In genomic region chr5:125044491-125045282, GRCh38 we compare ENCODE assay signal across 13 cellular contexts.
DNase-seq lines count a peak whose midpoint lies in the region; ATAC-seq and TF ChIP-seq lines count a peak whose summit lies in the region.
"Had no signal": no experiment of that assay in that cellular context is flagged by ENCODE, and none has a peak within 500 bp of the region (broad histone marks: within the 10 kb centered on the region; RNA-seq: fewer than 3 reads in every experiment).

No MANE protein-coding gene starts in this region.

- H3K4me2 ChIP-seq in GM23338 (no peak overlapping the region), trophoblast cell (ENCODE audit: low read length) (no peak overlapping the region)

- no peak overlapping the region for H3K18ac ChIP-seq in trophoblast cell (ENCODE audit: low read length)

- no peak overlapping the region for H2AK5ac ChIP-seq in trophoblast cell (ENCODE audit: low read length)

- H3K27ac Mint-ChIP-seq in GM23338: no peak overlapping the region
- H3K27ac Mint-ChIP-seq in glutamatergic neuron (ENCODE audit: unreplicated experiment): peak overlapping the region; percentile 60

- no peaks in the 10 kb centered on the region for H3K9me2 ChIP-seq in GM23338 (ENCODE audit: insufficient read depth)

- H3K36me3 ChIP-seq in GM23338 (ENCODE audit: insufficient read depth) (no peaks in the 10 kb centered on the region), adipocyte (ENCODE audit: control insufficient read depth, insufficient read depth, low read length, severe bottlenecking) (no peaks in the 10 kb centered on the region), trophoblast cell (ENCODE audit: control insufficient read depth in 1 of 2, insufficient read depth in 2 of 2, low read length in 2 of 2) (no peaks in the 10 kb centered on the region)
- H3K36me3 ChIP-seq: BLaER1 treated with 17β-estradiol and CSF1 and Interleukin-3, amounts not matched to agents 10 nM and 100 nM had no signal

- 0 out of 2 replicates have a peak, but pooled peaks cover 2% of the 10 kb centered on the region for H3F3A ChIP-seq in GM23338 (replicated peaks; ENCODE audit: low read depth)

- no peaks in the 10 kb centered on the region for H3K79me1 ChIP-seq in trophoblast cell (ENCODE audit: low read length)

- H3K27me3 ChIP-seq in GM23338 (ENCODE audit: insufficient read depth) (no peaks in the 10 kb centered on the region), adipocyte (replicated peaks; ENCODE audit: control insufficient read depth, insufficient read depth, low read length) (no peaks in the 10 kb centered on the region), trophoblast cell (ENCODE audit: insufficient read depth, low read length) (no peaks in the 10 kb centered on the region)
- H3K27me3 ChIP-seq: BLaER1 treated with 17β-estradiol and CSF1 and Interleukin-3, amounts not matched to agents 10 nM and 100 nM had no signal

- H2BK12ac ChIP-seq in trophoblast cell (ENCODE audit: low read length): no peak overlapping the region

- H3K4me1 ChIP-seq in GM23338 (ENCODE audit: insufficient read depth): peaks cover 46% of the 10 kb centered on the region
- H3K4me1 ChIP-seq in adipocyte (ENCODE audit: control insufficient read depth, insufficient read depth, low read length): peaks cover 25% of the 10 kb centered on the region
- peaks cover 0 to 2% of the 10 kb centered on the region in 2 experiments for H3K4me1 ChIP-seq in trophoblast cell (ENCODE audit: control insufficient read depth in 1 of 2, insufficient read depth in 2 of 2, low read length in 2 of 2)

- no peak overlapping the region for H4K8ac ChIP-seq in trophoblast cell (ENCODE audit: low read depth, low read length)

- peak overlapping the region; percentile 21; the same call in 1 of the 2 replicates for H2AFZ ChIP-seq in GM23338
- no peak overlapping the region for H2AFZ ChIP-seq in trophoblast cell (ENCODE audit: insufficient read depth, low read length, poor library complexity)

- no peak overlapping the region for H3K9ac ChIP-seq in adipocyte (ENCODE audit: low read length)
- H3K9ac ChIP-seq in trophoblast cell (ENCODE audit: low read length): no peak overlapping the region
- H3K9ac ChIP-seq: BLaER1 treated with 17β-estradiol and CSF1 and Interleukin-3, amounts not matched to agents 10 nM and 100 nM had no signal

- no peak overlapping the region for H4K91ac ChIP-seq in trophoblast cell (ENCODE audit: low read depth, low read length)

- no peaks in the 10 kb centered on the region for H4K20me1 ChIP-seq in GM23338 (replicated peaks; ENCODE audit: insufficient read depth)
- H4K20me1 ChIP-seq: BLaER1 treated with 17β-estradiol and CSF1 and Interleukin-3, amounts not matched to agents 10 nM and 100 nM had no signal

- H3K4me1 Mint-ChIP-seq in GM23338: peaks cover 41% of the 10 kb centered on the region
- H3K4me1 Mint-ChIP-seq in glutamatergic neuron (ENCODE audit: low read depth, unreplicated experiment): peaks cover 34% of the 10 kb centered on the region

- peaks cover 2% of the 10 kb centered on the region for H3K27me3 Mint-ChIP-seq in GM23338 (ENCODE audit: insufficient read depth, low read depth, poor library complexity)
- H3K27me3 Mint-ChIP-seq in glutamatergic neuron (ENCODE audit: unreplicated experiment): no peaks in the 10 kb centered on the region
- H3K27me3 Mint-ChIP-seq: memory B cell had no signal

- H3K4me3 Mint-ChIP-seq in GM23338 (no peak overlapping the region), glutamatergic neuron (ENCODE audit: unreplicated experiment) (no peak overlapping the region)
- H3K4me3 Mint-ChIP-seq: memory B cell had no signal

- H3K14ac ChIP-seq in trophoblast cell (ENCODE audit: low read length): no peak overlapping the region

- no peak overlapping the region for H3K27ac ChIP-seq in GM23338 (ENCODE audit: low read depth)
- H3K27ac ChIP-seq in trophoblast cell (ENCODE audit: low read depth, low read length): no peak overlapping the region
- H3K27ac ChIP-seq: BLaER1 treated with 17β-estradiol and CSF1 and Interleukin-3, amounts not matched to agents 10 nM and 100 nM had no signal

- H2BK120ac ChIP-seq in trophoblast cell (ENCODE audit: insufficient read depth, low read length, poor library complexity): no peak overlapping the region

- DNase-seq in GM23338 (ENCODE audit: low spot score) (no peak), adipocyte (ENCODE audit: low read depth) (peak; percentile 38), glutamatergic neuron (no peak), trophoblast cell (peak; percentile 36 to 49), cortex of kidney (lab: John Stamatoyannopoulos, UW) (no peak), GF-D8 (lab: John Stamatoyannopoulos, UW) (no peak)
- DNase-seq: activated CD4-positive, alpha-beta T cell treated with anti-CD3 and anti-CD28 coated beads for 4 hours; activated T-cell treated with anti-CD3 and anti-CD28 coated beads for 4 hours; occipital lobe had no signal

- H4K12ac ChIP-seq in trophoblast cell (ENCODE audit: low read depth, low read length): no peak overlapping the region

- WGBS in trophoblast cell (ENCODE audit: extremely low coverage, insufficient coverage, insufficient read length): 95% methylated on average over 2 of the region's 8 CpGs

- no peaks in the 10 kb centered on the region for H3K9me3 Mint-ChIP-seq in GM23338
- H3K9me3 Mint-ChIP-seq in glutamatergic neuron (ENCODE audit: unreplicated experiment): no peaks in the 10 kb centered on the region
- H3K9me3 Mint-ChIP-seq: memory B cell had no signal

- no peak overlapping the region for H3K23ac ChIP-seq in trophoblast cell (ENCODE audit: low read length)

- H3K9me3 ChIP-seq in adipocyte (ENCODE audit: control insufficient read depth, low read length): no peaks in the 10 kb centered on the region
- no peaks in the 10 kb centered on the region for H3K9me3 ChIP-seq in trophoblast cell (ENCODE audit: insufficient read depth, low read depth, low read length)

- no peak for ATAC-seq in GM23338
- no peak for ATAC-seq in GM18861 (IDR thresholded peaks at IDR 0.05; ENCODE audit: unreplicated experiment)
- no peak for ATAC-seq in HG02610 (IDR thresholded peaks at IDR 0.05; ENCODE audit: unreplicated experiment)

- no peaks in the 10 kb centered on the region; the same call in 2 of the 3 replicates for H3K36me3 Mint-ChIP-seq in GM23338 (ENCODE audit: low read depth)
- no peaks in the 10 kb centered on the region for H3K36me3 Mint-ChIP-seq in glutamatergic neuron (ENCODE audit: unreplicated experiment)
- H3K36me3 Mint-ChIP-seq: memory B cell had no signal

- H3K79me2 ChIP-seq in GM23338 (replicated peaks; ENCODE audit: insufficient read depth) (no peaks in the 10 kb centered on the region), trophoblast cell (ENCODE audit: control insufficient read depth, insufficient read depth, low read length, poor library complexity) (no peaks in the 10 kb centered on the region)

- H2BK5ac ChIP-seq in trophoblast cell (ENCODE audit: low read depth, low read length, poor library complexity): no peak overlapping the region

- H3K4me3 ChIP-seq in GM23338: no peak overlapping the region
- H3K4me3 ChIP-seq in adipocyte (ENCODE audit: low read length): no peak overlapping the region
- H3K4me3 ChIP-seq in trophoblast cell (ENCODE audit: low read depth, low read length): no peak overlapping the region
- H3K4me3 ChIP-seq: BLaER1 treated with 17β-estradiol and CSF1 and Interleukin-3, amounts not matched to agents 10 nM and 100 nM had no signal

- TF ChIP-seq CTCF in GM23338 (conservative IDR thresholded peaks at IDR 0.05; ENCODE audit: low read depth in 2 of 2) (no peak), glutamatergic neuron (IDR thresholded peaks at IDR 0.05; ENCODE audit: partially characterized antibody, unreplicated experiment) (no peak)

- H3K4ac ChIP-seq in trophoblast cell (ENCODE audit: low read depth, low read length): no peak overlapping the region

TF ChIP-seq in GM23338, 12 proteins besides CTCF, POLR2A, EP300 and RAD21 (continues in another document):
- no peak for TF ChIP-seq POLR2AphosphoS5 (IDR thresholded peaks at IDR 0.05; ENCODE audit: low read depth)
- no peak for TF ChIP-seq REST (IDR thresholded peaks at IDR 0.05; ENCODE audit: unreplicated experiment)
- TF ChIP-seq STAT1 (IDR thresholded peaks at IDR 0.05; ENCODE audit: unreplicated experiment): no peak
- no peak for TF ChIP-seq ZNF331 (CRISPR knock-in tag; IDR thresholded peaks at IDR 0.05; ENCODE audit: low read depth)

Comparison
In these comparisons a context has a peak if more than half of its experiments do, and no peak if none do; other contexts are left out.
1. DNase-seq: peak in adipocyte (single experiment) and trophoblast cell (2 of 2); none in GM23338 (single experiment), glutamatergic neuron (single experiment), cortex of kidney (single experiment) and GF-D8 (single experiment).